Comparison of ENCODE assay signal across 2 cellular contexts in genomic region chr6:27605401-27606342, GRCh38.
TF ChIP-seq lines count a peak whose summit lies in the region.

No MANE protein-coding gene starts in this region.

TF ChIP-seq in K562, 482 proteins besides CTCF, POLR2A, EP300 and RAD21 (continued from another document and continues in another):
- TF ChIP-seq, protein P1, sequence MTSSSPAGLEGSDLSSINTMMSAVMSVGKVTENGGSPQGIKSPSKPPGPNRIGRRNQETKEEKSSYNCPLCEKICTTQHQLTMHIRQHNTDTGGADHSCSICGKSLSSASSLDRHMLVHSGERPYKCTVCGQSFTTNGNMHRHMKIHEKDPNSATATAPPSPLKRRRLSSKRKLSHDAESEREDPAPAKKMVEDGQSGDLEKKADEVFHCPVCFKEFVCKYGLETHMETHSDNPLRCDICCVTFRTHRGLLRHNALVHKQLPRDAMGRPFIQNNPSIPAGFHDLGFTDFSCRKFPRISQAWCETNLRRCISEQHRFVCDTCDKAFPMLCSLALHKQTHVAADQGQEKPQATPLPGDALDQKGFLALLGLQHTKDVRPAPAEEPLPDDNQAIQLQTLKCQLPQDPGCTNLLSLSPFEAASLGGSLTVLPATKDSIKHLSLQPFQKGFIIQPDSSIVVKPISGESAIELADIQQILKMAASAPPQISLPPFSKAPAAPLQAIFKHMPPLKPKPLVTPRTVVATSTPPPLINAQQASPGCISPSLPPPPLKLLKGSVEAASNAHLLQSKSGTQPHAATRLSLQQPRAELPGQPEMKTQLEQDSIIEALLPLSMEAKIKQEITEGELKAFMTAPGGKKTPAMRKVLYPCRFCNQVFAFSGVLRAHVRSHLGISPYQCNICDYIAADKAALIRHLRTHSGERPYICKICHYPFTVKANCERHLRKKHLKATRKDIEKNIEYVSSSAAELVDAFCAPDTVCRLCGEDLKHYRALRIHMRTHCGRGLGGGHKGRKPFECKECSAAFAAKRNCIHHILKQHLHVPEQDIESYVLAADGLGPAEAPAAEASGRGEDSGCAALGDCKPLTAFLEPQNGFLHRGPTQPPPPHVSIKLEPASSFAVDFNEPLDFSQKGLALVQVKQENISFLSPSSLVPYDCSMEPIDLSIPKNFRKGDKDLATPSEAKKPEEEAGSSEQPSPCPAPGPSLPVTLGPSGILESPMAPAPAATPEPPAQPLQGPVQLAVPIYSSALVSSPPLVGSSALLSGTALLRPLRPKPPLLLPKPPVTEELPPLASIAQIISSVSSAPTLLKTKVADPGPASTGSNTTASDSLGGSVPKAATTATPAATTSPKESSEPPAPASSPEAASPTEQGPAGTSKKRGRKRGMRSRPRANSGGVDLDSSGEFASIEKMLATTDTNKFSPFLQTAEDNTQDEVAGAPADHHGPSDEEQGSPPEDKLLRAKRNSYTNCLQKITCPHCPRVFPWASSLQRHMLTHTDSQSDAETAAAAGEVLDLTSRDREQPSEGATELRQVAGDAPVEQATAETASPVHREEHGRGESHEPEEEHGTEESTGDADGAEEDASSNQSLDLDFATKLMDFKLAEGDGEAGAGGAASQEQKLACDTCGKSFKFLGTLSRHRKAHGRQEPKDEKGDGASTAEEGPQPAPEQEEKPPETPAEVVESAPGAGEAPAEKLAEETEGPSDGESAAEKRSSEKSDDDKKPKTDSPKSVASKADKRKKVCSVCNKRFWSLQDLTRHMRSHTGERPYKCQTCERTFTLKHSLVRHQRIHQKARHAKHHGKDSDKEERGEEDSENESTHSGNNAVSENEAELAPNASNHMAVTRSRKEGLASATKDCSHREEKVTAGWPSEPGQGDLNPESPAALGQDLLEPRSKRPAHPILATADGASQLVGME (CRISPR knock-in tag; IDR thresholded peaks at IDR 0.05), result 0 out of 2 replicates have a peak, but pooled peaks have one; percentile 28
- TF ChIP-seq TAF1 (IDR thresholded peaks at IDR 0.05; ENCODE audit: control insufficient read depth, extremely low read depth, insufficient read depth, low read length, severe bottlenecking), result peak; percentile 13
- TF ChIP-seq ZNF583 (CRISPR knock-in tag; IDR thresholded peaks at IDR 0.05), result no peak
- TF ChIP-seq FOXA1 (IDR thresholded peaks at IDR 0.05; ENCODE audit: borderline replicate concordance), result no peak
- TF ChIP-seq ZNF398 (CRISPR knock-in tag; IDR thresholded peaks at IDR 0.05), result no peak
- TF ChIP-seq RBBP5 (IDR thresholded peaks at IDR 0.05; ENCODE audit: borderline replicate concordance, insufficient read depth, low read length, poor library complexity, severe bottlenecking), result peak; percentile 73
- TF ChIP-seq TCFL5 (CRISPR knock-in tag; conservative IDR thresholded peaks at IDR 0.05), result no peak
- no peak for TF ChIP-seq SRSF9 (IDR thresholded peaks at IDR 0.05; ENCODE audit: borderline replicate concordance, low read depth, low read length)
- no peak for TF ChIP-seq TSC22D4 (tag; IDR thresholded peaks at IDR 0.05)
- TF ChIP-seq HNRNPH1 (optimal IDR thresholded peaks at IDR 0.05; ENCODE audit: low read depth, low read length), result no peak
- peak; percentile 85 for TF ChIP-seq RB1 (IDR thresholded peaks at IDR 0.05; ENCODE audit: low read depth)
- peak; percentile 70; the same call in 1 of the 2 replicates for TF ChIP-seq ZNF584 (CRISPR knock-in tag; IDR thresholded peaks at IDR 0.05; ENCODE audit: low read depth)
- peak; percentile 81 for TF ChIP-seq ZKSCAN1 (IDR thresholded peaks at IDR 0.05; ENCODE audit: low read depth, low read length)
- TF ChIP-seq THRAP3 (IDR thresholded peaks at IDR 0.05; ENCODE audit: borderline replicate concordance), result 0 out of 2 replicates have a peak, but pooled peaks have one; percentile 21
- TF ChIP-seq, protein P2, sequence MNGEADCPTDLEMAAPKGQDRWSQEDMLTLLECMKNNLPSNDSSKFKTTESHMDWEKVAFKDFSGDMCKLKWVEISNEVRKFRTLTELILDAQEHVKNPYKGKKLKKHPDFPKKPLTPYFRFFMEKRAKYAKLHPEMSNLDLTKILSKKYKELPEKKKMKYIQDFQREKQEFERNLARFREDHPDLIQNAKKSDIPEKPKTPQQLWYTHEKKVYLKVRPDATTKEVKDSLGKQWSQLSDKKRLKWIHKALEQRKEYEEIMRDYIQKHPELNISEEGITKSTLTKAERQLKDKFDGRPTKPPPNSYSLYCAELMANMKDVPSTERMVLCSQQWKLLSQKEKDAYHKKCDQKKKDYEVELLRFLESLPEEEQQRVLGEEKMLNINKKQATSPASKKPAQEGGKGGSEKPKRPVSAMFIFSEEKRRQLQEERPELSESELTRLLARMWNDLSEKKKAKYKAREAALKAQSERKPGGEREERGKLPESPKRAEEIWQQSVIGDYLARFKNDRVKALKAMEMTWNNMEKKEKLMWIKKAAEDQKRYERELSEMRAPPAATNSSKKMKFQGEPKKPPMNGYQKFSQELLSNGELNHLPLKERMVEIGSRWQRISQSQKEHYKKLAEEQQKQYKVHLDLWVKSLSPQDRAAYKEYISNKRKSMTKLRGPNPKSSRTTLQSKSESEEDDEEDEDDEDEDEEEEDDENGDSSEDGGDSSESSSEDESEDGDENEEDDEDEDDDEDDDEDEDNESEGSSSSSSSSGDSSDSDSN (IDR thresholded peaks at IDR 0.05; ENCODE audit: borderline replicate concordance in 1 of 2, low read depth in 2 of 2, low read length in 2 of 2), result peak; percentile 35 to 40; a peak in 1 of 4 replicates
- no peak for TF ChIP-seq SRSF3 (IDR thresholded peaks at IDR 0.05; ENCODE audit: insufficient read depth, low read length)
- peak; percentile 81 for TF ChIP-seq PHF20 (IDR thresholded peaks at IDR 0.05; ENCODE audit: partially characterized antibody)
- no peak for TF ChIP-seq ZKSCAN3 (CRISPR knock-in tag; IDR thresholded peaks at IDR 0.05)
- peak; percentile 69 for TF ChIP-seq SOX6 (IDR thresholded peaks at IDR 0.05)
- TF ChIP-seq CBX3 (IDR thresholded peaks at IDR 0.05; ENCODE audit: borderline replicate concordance in 1 of 2, low read length in 2 of 2), result no peak
- peak; percentile 78 for TF ChIP-seq POLR3G (IDR thresholded peaks at IDR 0.05; ENCODE audit: extremely low read depth, insufficient read length, insufficient replicate concordance)
- no peak for TF ChIP-seq TAL1 (IDR thresholded peaks at IDR 0.05)

TF ChIP-seq in neural cell, 6 proteins besides CTCF, POLR2A, EP300 and RAD21 (continued from another document):
- TF ChIP-seq, protein P3, sequence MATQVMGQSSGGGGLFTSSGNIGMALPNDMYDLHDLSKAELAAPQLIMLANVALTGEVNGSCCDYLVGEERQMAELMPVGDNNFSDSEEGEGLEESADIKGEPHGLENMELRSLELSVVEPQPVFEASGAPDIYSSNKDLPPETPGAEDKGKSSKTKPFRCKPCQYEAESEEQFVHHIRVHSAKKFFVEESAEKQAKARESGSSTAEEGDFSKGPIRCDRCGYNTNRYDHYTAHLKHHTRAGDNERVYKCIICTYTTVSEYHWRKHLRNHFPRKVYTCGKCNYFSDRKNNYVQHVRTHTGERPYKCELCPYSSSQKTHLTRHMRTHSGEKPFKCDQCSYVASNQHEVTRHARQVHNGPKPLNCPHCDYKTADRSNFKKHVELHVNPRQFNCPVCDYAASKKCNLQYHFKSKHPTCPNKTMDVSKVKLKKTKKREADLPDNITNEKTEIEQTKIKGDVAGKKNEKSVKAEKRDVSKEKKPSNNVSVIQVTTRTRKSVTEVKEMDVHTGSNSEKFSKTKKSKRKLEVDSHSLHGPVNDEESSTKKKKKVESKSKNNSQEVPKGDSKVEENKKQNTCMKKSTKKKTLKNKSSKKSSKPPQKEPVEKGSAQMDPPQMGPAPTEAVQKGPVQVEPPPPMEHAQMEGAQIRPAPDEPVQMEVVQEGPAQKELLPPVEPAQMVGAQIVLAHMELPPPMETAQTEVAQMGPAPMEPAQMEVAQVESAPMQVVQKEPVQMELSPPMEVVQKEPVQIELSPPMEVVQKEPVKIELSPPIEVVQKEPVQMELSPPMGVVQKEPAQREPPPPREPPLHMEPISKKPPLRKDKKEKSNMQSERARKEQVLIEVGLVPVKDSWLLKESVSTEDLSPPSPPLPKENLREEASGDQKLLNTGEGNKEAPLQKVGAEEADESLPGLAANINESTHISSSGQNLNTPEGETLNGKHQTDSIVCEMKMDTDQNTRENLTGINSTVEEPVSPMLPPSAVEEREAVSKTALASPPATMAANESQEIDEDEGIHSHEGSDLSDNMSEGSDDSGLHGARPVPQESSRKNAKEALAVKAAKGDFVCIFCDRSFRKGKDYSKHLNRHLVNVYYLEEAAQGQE (IDR thresholded peaks at IDR 0.05; ENCODE audit: borderline replicate concordance), result no peak
- TF ChIP-seq SMC3 (conservative IDR thresholded peaks at IDR 0.05; ENCODE audit: poor library complexity), result no peak
